In the genomic region with DNA sequence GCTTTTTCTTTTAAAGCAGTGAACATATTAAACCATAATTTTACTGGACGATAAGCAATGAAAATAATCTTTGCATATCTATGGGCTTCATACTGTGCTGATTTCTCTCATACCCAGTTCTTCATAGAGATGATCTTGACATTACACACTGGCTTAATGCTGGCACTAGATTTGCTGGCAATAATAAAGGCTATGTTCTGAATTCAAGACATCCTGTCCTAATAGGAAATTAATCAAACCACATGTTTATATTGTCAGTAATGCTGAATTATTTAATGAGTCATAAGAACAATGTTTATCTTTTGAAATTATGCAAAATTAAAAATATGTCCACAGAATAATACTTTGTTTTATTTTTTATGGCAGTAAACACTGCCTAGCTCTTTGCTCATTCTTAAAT, we compare ENCODE assay signal across 28 cellular contexts.
"Had no signal": no experiment of that assay in that cellular context is flagged by ENCODE, and none has a peak within 500 bp of the region (broad histone marks: within the 10 kb centered on the region; RNA-seq: fewer than 3 reads in every experiment).

No MANE protein-coding gene starts in this region.

- H3K27ac ChIP-seq: body of pancreas, PC-9, RWPE1, WERI-Rb-1 had no signal

- H3K4me2 ChIP-seq: PC-9 had no signal

- H3K27ac Mint-ChIP-seq: activated CD8-positive, alpha-beta T cell treated with anti-CD3 and anti-CD28 coated beads for 36 hours; activated naive CD8-positive, alpha-beta T cell treated with anti-CD3 and anti-CD28 coated beads for 36 hours; activated T-cell treated with anti-CD3 and anti-CD28 coated beads, Interleukin-2, amount 50 U/mL, for 72 hours; activated T-helper 17 cell treated with anti-CD3 and anti-CD28 coated beads, Interleukin-2, amount 50 U/mL, for 72 hours had no signal

- H3K27me3 Mint-ChIP-seq: activated CD8-positive, alpha-beta T cell treated with anti-CD3 and anti-CD28 coated beads for 36 hours; activated naive CD8-positive, alpha-beta T cell treated with anti-CD3 and anti-CD28 coated beads for 36 hours; activated T-helper 17 cell treated with anti-CD3 and anti-CD28 coated beads, Interleukin-2, amount 50 U/mL, for 72 hours had no signal

- FAIRE-seq: astrocyte, bronchial epithelial cell had no signal

- ATAC-seq: activated CD8-positive, alpha-beta T cell treated with anti-CD3 and anti-CD28 coated beads for 36 hours; activated T-cell treated with anti-CD3 and anti-CD28 coated beads, Interleukin-2, amount 50 U/mL, for 72 hours; activated T-helper 17 cell treated with anti-CD3 and anti-CD28 coated beads, Interleukin-2, amount 50 U/mL, for 72 hours; body of pancreas had no signal

- H3K36me3 Mint-ChIP-seq: activated naive CD8-positive, alpha-beta T cell treated with anti-CD3 and anti-CD28 coated beads for 36 hours had no signal

- H3K4me3 Mint-ChIP-seq: activated CD8-positive, alpha-beta T cell treated with anti-CD3 and anti-CD28 coated beads for 36 hours; activated naive CD8-positive, alpha-beta T cell treated with anti-CD3 and anti-CD28 coated beads for 36 hours; activated T-cell treated with anti-CD3 and anti-CD28 coated beads, Interleukin-2, amount 50 U/mL, for 72 hours; activated T-helper 17 cell treated with anti-CD3 and anti-CD28 coated beads, Interleukin-2, amount 50 U/mL, for 72 hours had no signal

- H3K9me3 ChIP-seq: body of pancreas had no signal

- H2AFZ ChIP-seq: PC-9 had no signal

- H3K9me3 Mint-ChIP-seq: activated naive CD8-positive, alpha-beta T cell treated with anti-CD3 and anti-CD28 coated beads for 36 hours; activated T-helper 17 cell treated with anti-CD3 and anti-CD28 coated beads, Interleukin-2, amount 50 U/mL, for 72 hours had no signal

- H3K36me3 ChIP-seq: WERI-Rb-1 had no signal

- H3K4me1 Mint-ChIP-seq: activated naive CD8-positive, alpha-beta T cell treated with anti-CD3 and anti-CD28 coated beads for 36 hours; activated T-helper 17 cell treated with anti-CD3 and anti-CD28 coated beads, Interleukin-2, amount 50 U/mL, for 72 hours had no signal

- H3K27me3 ChIP-seq: body of pancreas had no signal

- DNase-seq: activated CD4-positive, alpha-beta T cell treated with anti-CD3 and anti-CD28 coated beads for 1 hour; activated CD4-positive, alpha-beta T cell treated with anti-CD3 and anti-CD28 coated beads for 48 hours; activated CD4-positive, CD25-positive, alpha-beta regulatory T cell; activated CD8-positive, alpha-beta T cell treated with anti-CD3 and anti-CD28 coated beads for 36 hours; activated effector memory CD4-positive, alpha-beta T cell treated with anti-CD3 and anti-CD28 coated beads, Interleukin-2, amount 50 U/mL, for 16 hours; activated naive CD4-positive, alpha-beta T cell; activated naive CD4-positive, alpha-beta T cell treated with anti-CD3 and anti-CD28 coated beads, Interleukin-2, amount 50 U/mL, for 16 hours; activated naive CD8-positive, alpha-beta T cell treated with anti-CD3 and anti-CD28 coated beads for 36 hours; activated T-cell treated with anti-CD3 and anti-CD28 coated beads, Interleukin-2, amount 50 U/mL, for 1 hour; activated T-cell treated with anti-CD3 and anti-CD28 coated beads, Interleukin-2, amount 50 U/mL, for 72 hours; body of pancreas; caudate nucleus; Karpas-422; KBM-7; NCI-H1105; NCI-H1436; NCI-H1694 treated with DMSO at 0.1 percent for 48 hours; NCI-H2029; NCI-H345; NCI-H524 treated with DMSO at 0.1 percent for 48 hours; PC-9; Right ventricle myocardium superior; T1000; WERI-Rb-1 had no signal

- H3K4me3 ChIP-seq: body of pancreas, PC-9 had no signal

- H3K4me1 ChIP-seq: body of pancreas had no signal
